Comparison of ENCODE assay signal across 18 cellular contexts in the genomic region with DNA sequence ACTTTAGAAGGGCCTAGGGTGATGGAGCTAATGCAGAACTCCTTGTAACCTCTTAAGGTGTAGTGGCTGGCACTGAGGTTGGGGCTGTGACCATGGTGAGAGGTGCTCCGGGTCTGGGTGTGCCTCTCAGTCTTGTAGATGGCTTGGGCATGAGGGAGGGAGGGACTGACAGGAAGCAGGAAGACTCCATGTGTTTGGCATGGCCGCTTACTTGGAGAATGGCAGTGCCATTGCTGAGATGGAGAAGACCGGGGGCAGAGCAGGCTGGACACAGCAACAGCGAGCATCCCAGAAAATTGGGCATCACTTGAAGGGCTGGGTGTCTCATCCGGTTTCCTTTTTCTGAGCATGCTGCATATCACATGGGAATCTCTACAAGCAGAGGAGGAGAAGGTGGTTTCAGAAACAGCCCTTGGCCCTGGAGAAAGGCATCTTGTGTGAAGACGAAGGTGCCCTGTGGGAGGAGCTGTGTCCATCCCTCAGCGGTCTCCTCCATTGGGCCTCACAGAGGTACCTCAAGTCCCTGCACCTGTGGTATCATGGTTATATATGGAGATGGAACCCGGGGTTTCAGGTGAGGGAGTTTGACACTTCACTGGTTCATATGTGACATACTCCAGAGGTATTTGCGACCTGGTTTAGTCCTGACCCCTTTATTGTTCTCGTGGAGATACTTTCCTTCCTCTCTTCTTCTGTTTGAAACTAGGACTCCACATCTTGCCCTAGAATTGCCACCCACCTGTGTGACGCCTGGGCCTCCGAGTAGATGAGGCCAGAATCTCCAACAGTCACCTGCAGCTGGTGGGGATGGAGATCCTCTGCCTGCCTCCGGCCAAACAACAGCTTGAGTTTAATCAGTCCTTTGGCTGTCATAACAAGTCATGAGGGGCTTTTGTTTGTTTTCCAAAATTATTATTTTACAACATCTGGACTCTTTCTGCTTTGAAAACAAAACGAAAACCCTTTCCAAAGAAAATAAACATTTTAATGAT. TPM values are rescaled to one million over a fixed set of nuclear protein-coding genes. Genes with fewer than 3 reads are reported as not detected.
DNase-seq lines count a peak whose midpoint lies in the region; ATAC-seq and TF ChIP-seq lines count a peak whose summit lies in the region.
"Had no signal": no experiment of that assay in that cellular context is flagged by ENCODE, and none has a peak within 500 bp of the region (broad histone marks: within the 10 kb centered on the region; RNA-seq: fewer than 3 reads in every experiment).

No MANE protein-coding gene starts in this region.

- no peak for TF ChIP-seq POLR2A in breast epithelium (IDR thresholded peaks at IDR 0.05)

- H3K4me1 ChIP-seq in breast epithelium, result no peaks in the 10 kb centered on the region
- peaks cover 32% of the 10 kb centered on the region for H3K4me1 ChIP-seq in effector memory CD4-positive, alpha-beta T cell (ENCODE audit: control insufficient read depth, insufficient read depth, low read length, poor library complexity, severe bottlenecking)
- H3K4me1 ChIP-seq: SJCRH30 had no signal

- no peak for DNase-seq in breast epithelium (ENCODE audit: low spot score in 2 of 2)
- no peak for DNase-seq in MCF 10A (ENCODE audit: unreplicated experiment)
- no peak for DNase-seq in activated CD8-positive, alpha-beta T cell treated with anti-CD3 and anti-CD28 coated beads, Interleukin-2, amount 10 ng/mL, durations not matched to agents 7 days and 5 days
- no peak for DNase-seq in naive thymus-derived CD8-positive, alpha-beta T cell
- no peak for DNase-seq in effector memory CD4-positive, alpha-beta T cell
- DNase-seq in NCI-H510A treated with DMSO at 0.1 percent for 48 hours (lab: John Stamatoyannopoulos, UW), result no peak
- DNase-seq in NCI-H446 (lab: John Stamatoyannopoulos, UW), result no peak
- DNase-seq: foreskin melanocyte; GDM1; IMR-90; NCI-H187 treated with DMSO at 0.1 percent for 48 hours; OCI-M1; right lobe of liver; SJCRH30; stimulated activated CD4-positive, alpha-beta T cell treated with anti-CD3 and anti-CD28 coated beads, Interleukin-1b, Interleukin-23, amount 100 ng/mL, for 48 hours; T-helper 9 cell had no signal

- H3K27me3 Mint-ChIP-seq in MCF 10A (ENCODE audit: insufficient read depth, unreplicated experiment), result no peaks in the 10 kb centered on the region
- H3K27me3 Mint-ChIP-seq in activated CD8-positive, alpha-beta T cell treated with anti-CD3 and anti-CD28 coated beads, Interleukin-2, amount 10 ng/mL, durations not matched to agents 7 days and 5 days (ENCODE audit: low read depth), result no peaks in the 10 kb centered on the region
- no peaks in the 10 kb centered on the region for H3K27me3 Mint-ChIP-seq in naive thymus-derived CD8-positive, alpha-beta T cell
- H3K27me3 Mint-ChIP-seq: B cell had no signal

- peak overlapping the region; percentile 63 to 87 for H3K27ac ChIP-seq in breast epithelium
- H3K27ac ChIP-seq in effector memory CD4-positive, alpha-beta T cell (ENCODE audit: insufficient read depth, low read length, poor library complexity, severe bottlenecking), result no peak overlapping the region
- H3K27ac ChIP-seq: right lobe of liver, SJCRH30 had no signal

- H3K36me3 ChIP-seq in breast epithelium, result no peaks in the 10 kb centered on the region
- peaks cover 4% of the 10 kb centered on the region for H3K36me3 ChIP-seq in effector memory CD4-positive, alpha-beta T cell (ENCODE audit: control insufficient read depth, insufficient read depth, low read length)
- H3K36me3 ChIP-seq: right lobe of liver, SJCRH30 had no signal

- TF ChIP-seq CTCF in breast epithelium (IDR thresholded peaks at IDR 0.05), result no peak
- no peak for TF ChIP-seq CTCF in MCF 10A (IDR thresholded peaks at IDR 0.05; ENCODE audit: unreplicated experiment)

- POLR2A ChIA-PET in MCF 10A (lab: Yijun Ruan, JAX), result no interaction called here
- POLR2A ChIA-PET in activated CD8-positive, alpha-beta T cell treated with anti-CD3 and anti-CD28 coated beads, Interleukin-2, amount 10 ng/mL, durations not matched to agents 7 days and 5 days (lab: Charles Lee), result no interaction called here
- POLR2A ChIA-PET in naive thymus-derived CD8-positive, alpha-beta T cell (lab: Charles Lee), result no interaction called here

- no peak for ATAC-seq in activated CD8-positive, alpha-beta T cell treated with anti-CD3 and anti-CD28 coated beads, Interleukin-2, amount 10 ng/mL, durations not matched to agents 7 days and 5 days
- no peak for ATAC-seq in naive thymus-derived CD8-positive, alpha-beta T cell
- ATAC-seq: GM23338 had no signal

- intact Hi-C loops in breast epithelium (cut with DNase I; ENCODE audit: low total_unique reads) (no loop called here), MCF 10A (cut with micrococcal nuclease) (no loop called here)

- H3K27ac Mint-ChIP-seq in MCF 10A (ENCODE audit: low read depth, unreplicated experiment), result no peak overlapping the region
- H3K27ac Mint-ChIP-seq in activated CD8-positive, alpha-beta T cell treated with anti-CD3 and anti-CD28 coated beads, Interleukin-2, amount 10 ng/mL, durations not matched to agents 7 days and 5 days, result peak overlapping the region; percentile 64
- peak overlapping the region; percentile 68 to 90 (median 84) for H3K27ac Mint-ChIP-seq in naive thymus-derived CD8-positive, alpha-beta T cell
- H3K27ac Mint-ChIP-seq: B cell, GM23338 had no signal

- no peaks in the 10 kb centered on the region for H3K9me3 Mint-ChIP-seq in MCF 10A (ENCODE audit: unreplicated experiment)
- peaks cover 9% of the 10 kb centered on the region for H3K9me3 Mint-ChIP-seq in activated CD8-positive, alpha-beta T cell treated with anti-CD3 and anti-CD28 coated beads, Interleukin-2, amount 10 ng/mL, durations not matched to agents 7 days and 5 days (ENCODE audit: insufficient read depth)
- peaks cover 0 to 2% (median 0%) of the 10 kb centered on the region in 9 donors for H3K9me3 Mint-ChIP-seq in naive thymus-derived CD8-positive, alpha-beta T cell

- BruUV-seq in MCF 10A (replicated peaks; lab: Mats Ljungman, UMichigan), result no TSS peak

- CTCF ChIA-PET in MCF 10A (lab: Yijun Ruan, JAX), result no interaction called here
- CTCF ChIA-PET in activated CD8-positive, alpha-beta T cell treated with anti-CD3 and anti-CD28 coated beads, Interleukin-2, amount 10 ng/mL, durations not matched to agents 7 days and 5 days (lab: Charles Lee), result no interaction called here

- no peaks in the 10 kb centered on the region for H3K4me1 Mint-ChIP-seq in MCF 10A (ENCODE audit: insufficient read depth, unreplicated experiment)
- H3K4me1 Mint-ChIP-seq in activated CD8-positive, alpha-beta T cell treated with anti-CD3 and anti-CD28 coated beads, Interleukin-2, amount 10 ng/mL, durations not matched to agents 7 days and 5 days (ENCODE audit: low read depth), result peaks cover 75% of the 10 kb centered on the region
- H3K4me1 Mint-ChIP-seq in naive thymus-derived CD8-positive, alpha-beta T cell, result peaks cover 48 to 92% (median 87%) of the 10 kb centered on the region in 4 donors

- no peak overlapping the region for H3K4me3 ChIP-seq in breast epithelium
- no peak overlapping the region for H3K4me3 ChIP-seq in effector memory CD4-positive, alpha-beta T cell (ENCODE audit: insufficient read depth, low read depth, low read length, poor library complexity, severe bottlenecking)
- H3K4me3 ChIP-seq: GM23338, right lobe of liver, SJCRH30 had no signal

- H3K4me3 Mint-ChIP-seq in MCF 10A (ENCODE audit: unreplicated experiment), result no peak overlapping the region
- no peak overlapping the region for H3K4me3 Mint-ChIP-seq in activated CD8-positive, alpha-beta T cell treated with anti-CD3 and anti-CD28 coated beads, Interleukin-2, amount 10 ng/mL, durations not matched to agents 7 days and 5 days
- H3K4me3 Mint-ChIP-seq in naive thymus-derived CD8-positive, alpha-beta T cell, result peak overlapping the region in 2 of 10 donors; percentile 33 to 40
- H3K4me3 Mint-ChIP-seq: B cell, GM23338 had no signal

- no peaks in the 10 kb centered on the region for H3K36me3 Mint-ChIP-seq in MCF 10A (ENCODE audit: insufficient read depth, unreplicated experiment)
- H3K36me3 Mint-ChIP-seq in activated CD8-positive, alpha-beta T cell treated with anti-CD3 and anti-CD28 coated beads, Interleukin-2, amount 10 ng/mL, durations not matched to agents 7 days and 5 days (ENCODE audit: low read depth), result peaks cover 72% of the 10 kb centered on the region
- H3K36me3 Mint-ChIP-seq in naive thymus-derived CD8-positive, alpha-beta T cell, result peaks cover 0 to 38% (median 19%) of the 10 kb centered on the region in 3 donors

- H3K9me3 ChIP-seq in breast epithelium, result no peaks in the 10 kb centered on the region
- H3K9me3 ChIP-seq in effector memory CD4-positive, alpha-beta T cell (ENCODE audit: control insufficient read depth, low read length), result no peaks in the 10 kb centered on the region
- H3K9me3 ChIP-seq: right lobe of liver had no signal

- H3K27me3 ChIP-seq in breast epithelium, result no peaks in the 10 kb centered on the region
- no peaks in the 10 kb centered on the region for H3K27me3 ChIP-seq in effector memory CD4-positive, alpha-beta T cell (replicated peaks; ENCODE audit: control insufficient read depth, insufficient read depth, low read length, poor library complexity, severe bottlenecking)
- H3K27me3 ChIP-seq: right lobe of liver, SJCRH30 had no signal

RNA-seq across cellular contexts. Expression of a gene that starts 45.6 kb away (rescaled TPM):
- total RNA-seq in breast epithelium (10 to 100 TPM; 22.6 to 35.4 (median 25.8) TPM), MCF 10A (2022) (20.8 and 21.5 TPM in 2 replicates)
- total RNA-seq in activated CD8-positive, alpha-beta T cell treated with anti-CD3 and anti-CD28 coated beads, Interleukin-2, amount 10 ng/mL, durations not matched to agents 7 days and 5 days, result 100 to 1,000 TPM; 152 to 157 TPM
- total RNA-seq in naive thymus-derived CD8-positive, alpha-beta T cell, result 100 to 1,000 TPM; 130 to 141 TPM
- 10 to 100 TPM; 37.7 to 64.3 (median 46.3) TPM for polyA plus RNA-seq in naive thymus-derived CD8-positive, alpha-beta T cell
